ENCODE assay signal across 29 cellular contexts in genomic region chr13:81197483-81197882, GRCh38.
"Had no signal": no experiment of that assay in that cellular context is flagged by ENCODE, and none has a peak within 500 bp of the region (broad histone marks: within the 10 kb centered on the region; RNA-seq: fewer than 3 reads in every experiment).

No MANE protein-coding gene starts in this region.

- H3K4me1 Mint-ChIP-seq: naive thymus-derived CD4-positive, alpha-beta T cell; natural killer cell; nephron progenitor cell; neural crest cell; stimulated activated effector memory CD8-positive, alpha-beta T cell treated with anti-CD3 and anti-CD28 coated beads, Interleukin-12 subunit alpha, Interleukin-12 subunit beta, amount 100 ng/mL, for 72 hours; stimulated activated naive B cell treated with anti-CD40 and anti-IgM and Interleukin-4, amounts not matched to agents 10 μg/mL and 1 μg/mL and 100 μg/mL, for 72 hours had no signal

- DNase-seq: naive thymus-derived CD4-positive, alpha-beta T cell; natural killer cell; nephron progenitor cell; nucleus accumbens; posterior cingulate gyrus; psoas muscle; right cardiac atrium; right lobe of liver; sigmoid colon; small intestine; stimulated activated CD4-positive, alpha-beta T cell treated with anti-CD3 and anti-CD28 coated beads, Interleukin-15, amount 100 ng/mL, for 24 hours; stimulated activated CD4-positive, alpha-beta T cell treated with anti-CD3 and anti-CD28 coated beads, Interleukin-2, amount 100 ng/mL, for 24 hours; stimulated activated CD4-positive, alpha-beta T cell treated with anti-CD3 and anti-CD28 coated beads, Interleukin-2, amount 100 ng/mL, for 48 hours; stimulated activated CD4-positive, alpha-beta T cell treated with anti-CD3 and anti-CD28 coated beads, Interleukin-4, amount 100 ng/mL, for 24 hours; stimulated activated naive B cell treated with anti-CD40 and anti-IgM and Interleukin-4, amounts not matched to agents 10 μg/mL and 1 μg/mL and 100 μg/mL, for 72 hours; stimulated activated naive CD4-positive, alpha-beta T cell treated with Interleukin-2 at 50 U/mL for 16 hours; stomach; thyroid gland; trophoblast cell; upper lobe of right lung; uterus had no signal

- H3K36me3 ChIP-seq: neutrophil, right lobe of liver, sigmoid colon, stomach, thoracic aorta, thyroid gland, tibial nerve, upper lobe of right lung, uterus had no signal

- H3K27me3 ChIP-seq: neutrophil, right lobe of liver, sigmoid colon, stomach, thyroid gland, tibial nerve, upper lobe of right lung, uterus had no signal

- H3K4me3 Mint-ChIP-seq: naive thymus-derived CD4-positive, alpha-beta T cell; natural killer cell; nephron progenitor cell; neural crest cell; stimulated activated effector memory CD8-positive, alpha-beta T cell treated with anti-CD3 and anti-CD28 coated beads, Interleukin-12 subunit alpha, Interleukin-12 subunit beta, amount 100 ng/mL, for 72 hours; stimulated activated naive B cell treated with anti-CD40 and anti-IgM and Interleukin-4, amounts not matched to agents 10 μg/mL and 1 μg/mL and 100 μg/mL, for 72 hours; stimulated activated naive CD8-positive, alpha-beta T cell treated with anti-CD3 and anti-CD28 coated beads, Interleukin-15, Interleukin-2, amounts not matched to agents 100 ng/mL and 50 ng/mL, for 24 hours had no signal

- H3K27me3 Mint-ChIP-seq: naive thymus-derived CD4-positive, alpha-beta T cell; progenitor cell of endocrine pancreas; stimulated activated naive B cell treated with anti-CD40 and anti-IgM and Interleukin-4, amounts not matched to agents 10 μg/mL and 1 μg/mL and 100 μg/mL, for 72 hours; stimulated activated naive CD8-positive, alpha-beta T cell treated with anti-CD3 and anti-CD28 coated beads, Interleukin-15, Interleukin-2, amounts not matched to agents 100 ng/mL and 50 ng/mL, for 24 hours had no signal

- H3K4me1 ChIP-seq: parathyroid adenoma, psoas muscle, right lobe of liver, sigmoid colon, thyroid gland, tibial nerve, upper lobe of right lung, uterus had no signal

- H3K27ac ChIP-seq: neutrophil, parathyroid adenoma, psoas muscle, right lobe of liver, sigmoid colon, stomach, thoracic aorta, thyroid gland, tibial nerve, upper lobe of right lung, uterus had no signal

- H3K4me3 ChIP-seq: psoas muscle, right lobe of liver, sigmoid colon, stomach, thoracic aorta, thyroid gland, tibial nerve, upper lobe of right lung, uterus had no signal

- H3K9me3 ChIP-seq: neutrophil, psoas muscle, right lobe of liver, thoracic aorta, thyroid gland, upper lobe of right lung, uterus had no signal

- H3K36me3 Mint-ChIP-seq: naive thymus-derived CD4-positive, alpha-beta T cell; natural killer cell; stimulated activated effector memory CD8-positive, alpha-beta T cell treated with anti-CD3 and anti-CD28 coated beads, Interleukin-12 subunit alpha, Interleukin-12 subunit beta, amount 100 ng/mL, for 72 hours; stimulated activated naive B cell treated with anti-CD40 and anti-IgM and Interleukin-4, amounts not matched to agents 10 μg/mL and 1 μg/mL and 100 μg/mL, for 72 hours had no signal

- ATAC-seq: naive thymus-derived CD4-positive, alpha-beta T cell; natural killer cell; psoas muscle; right cardiac atrium; right lobe of liver; stimulated activated effector memory CD8-positive, alpha-beta T cell treated with anti-CD3 and anti-CD28 coated beads, Interleukin-12 subunit alpha, Interleukin-12 subunit beta, amount 100 ng/mL, for 72 hours; stimulated activated naive B cell treated with anti-CD40 and anti-IgM and Interleukin-4, amounts not matched to agents 10 μg/mL and 1 μg/mL and 100 μg/mL, for 72 hours; upper lobe of right lung had no signal

- H3K27ac Mint-ChIP-seq: naive thymus-derived CD4-positive, alpha-beta T cell; natural killer cell; nephron progenitor cell; progenitor cell of endocrine pancreas; stimulated activated effector memory CD8-positive, alpha-beta T cell treated with anti-CD3 and anti-CD28 coated beads, Interleukin-12 subunit alpha, Interleukin-12 subunit beta, amount 100 ng/mL, for 72 hours; stimulated activated naive B cell treated with anti-CD40 and anti-IgM and Interleukin-4, amounts not matched to agents 10 μg/mL and 1 μg/mL and 100 μg/mL, for 72 hours; stimulated activated naive CD8-positive, alpha-beta T cell treated with anti-CD3 and anti-CD28 coated beads, Interleukin-15, Interleukin-2, amounts not matched to agents 100 ng/mL and 50 ng/mL, for 24 hours had no signal
